ENCODE assay signal across 24 cellular contexts in genomic region chr2:192203876-192204275, GRCh38. TPM values are rescaled to one million over a fixed set of nuclear protein-coding genes. Genes with fewer than 3 reads are reported as not detected.
"Had no signal": no experiment of that assay in that cellular context is flagged by ENCODE, and none has a peak within 500 bp of the region (broad histone marks: within the 10 kb centered on the region; RNA-seq: fewer than 3 reads in every experiment).

No MANE protein-coding gene starts in this region.

- ATAC-seq: HepG2, K562, Panc1, PC-3 had no signal

- H3K27me3 ChIP-seq: MG63 had no signal

- H3K4me3 ChIP-seq: K562, MG63 had no signal

- H3K27ac ChIP-seq: KMS-11, RWPE1 had no signal

- H3K36me3 ChIP-seq: MG63 had no signal

- H3K4me2 ChIP-seq: KMS-11, SK-N-SH had no signal

- H3K9me3 ChIP-seq: MG63, SK-N-SH had no signal

- H3K9ac ChIP-seq: KMS-11, SK-N-SH had no signal

- DNase-seq: MG63, NCI-H1092, NCI-H1105 treated with DMSO at 0.1 percent for 48 hours, NCI-H1417 treated with DMSO at 0.1 percent for 48 hours, NCI-H146, NCI-H1694 treated with DMSO at 0.1 percent for 48 hours, NCI-H1930, NCI-H2081, NCI-H2107, NCI-H2227 treated with DMSO at 0.1 percent for 48 hours, NCI-H524, NCI-H526 treated with DMSO at 0.1 percent for 48 hours, NCI-H774, PC-3, SHP77, SK-N-SH had no signal

RNA-seq across cellular contexts. Expression of gene TMEFF2, which starts 9.1 kb away (rescaled TPM):
- total RNA-seq: HepG2, K562, NCI-H460, OCI-LY7, PC-3 had no signal
- polyA plus RNA-seq: HepG2, IgD-negative memory B cell had no signal
